ENCODE assay signal across 8 cellular contexts in genomic region chrX:53714580-53715335, GRCh38. TPM values are rescaled to one million over a fixed set of nuclear protein-coding genes. Genes with fewer than 3 reads are reported as not detected.
DNase-seq lines count a peak whose midpoint lies in the region; ATAC-seq and TF ChIP-seq lines count a peak whose summit lies in the region.

No MANE protein-coding gene starts in this region.

- peak overlapping the region; percentile 93 for H3K4me3 Mint-ChIP-seq in activated CD4-positive, alpha-beta memory T cell treated with anti-CD3 and anti-CD28 coated beads for 36 hours

- H3K9me3 Mint-ChIP-seq in activated CD4-positive, alpha-beta memory T cell treated with anti-CD3 and anti-CD28 coated beads for 36 hours, result no peaks in the 10 kb centered on the region

- CTCF ChIA-PET in activated CD4-positive, alpha-beta memory T cell treated with anti-CD3 and anti-CD28 coated beads for 36 hours (lab: Charles Lee), result interaction anchor here (1.1 to 2.3 kb wide), 4 partner anchors 18 to 32 kb away, joined by 3 to 11 read pairs (median 6); partner anchors contain the start of gene HUWE1

- TF ChIP-seq CTCF in GM12873 (IDR thresholded peaks at IDR 0.05; ENCODE audit: insufficient read depth, low read depth, low read length, missing control alignments) (peak; percentile 24), foreskin keratinocyte (conservative IDR thresholded peaks at IDR 0.05) (peak; percentile 22)

- H3K36me3 Mint-ChIP-seq in activated CD4-positive, alpha-beta memory T cell treated with anti-CD3 and anti-CD28 coated beads for 36 hours, result peaks cover 42% of the 10 kb centered on the region

- peak; percentile 63 for ATAC-seq in GM21786 (IDR thresholded peaks at IDR 0.05; ENCODE audit: unreplicated experiment)
- peak; percentile 82 for ATAC-seq in foreskin keratinocyte

- no peaks in the 10 kb centered on the region for H3K27me3 ChIP-seq in foreskin keratinocyte

- POLR2A ChIA-PET in activated CD4-positive, alpha-beta memory T cell treated with anti-CD3 and anti-CD28 coated beads for 36 hours (lab: Charles Lee), result interaction anchor here (1.0 to 7.1 kb wide), 10 partner anchors 12 to 329 kb away, joined by 3 to 202 read pairs (median 6); partner anchors contain the start of genes HUWE1 and PHF8

- no peak overlapping the region for H3K27ac ChIP-seq in foreskin keratinocyte

- intact Hi-C loops in activated CD4-positive, alpha-beta memory T cell treated with anti-CD3 and anti-CD28 coated beads for 36 hours (cut with micrococcal nuclease), result loop anchor here (1.0 to 5.0 kb wide), 2 partner anchors 30 to 923 kb away; no protein-coding TSS in a partner anchor

- H3K4me1 ChIP-seq in foreskin keratinocyte, result no peaks in the 10 kb centered on the region

- H3K27ac Mint-ChIP-seq in activated CD4-positive, alpha-beta memory T cell treated with anti-CD3 and anti-CD28 coated beads for 36 hours, result peak overlapping the region; percentile 100

- H3K27me3 Mint-ChIP-seq in activated CD4-positive, alpha-beta memory T cell treated with anti-CD3 and anti-CD28 coated beads for 36 hours, result no peaks in the 10 kb centered on the region

- DNase-seq in Kasumi-1 (lab: John Stamatoyannopoulos, UW) (peak; percentile 64 to 73), foreskin keratinocyte (peak; percentile 25 to 59), NCI-H1436 (lab: John Stamatoyannopoulos, UW) (no peak), GM03348 (ENCODE audit: low spot score) (no peak)
- peak; percentile 78 for DNase-seq in activated CD4-positive, alpha-beta memory T cell treated with anti-CD3 and anti-CD28 coated beads for 36 hours
- DNase-seq in stimulated activated CD8-positive, alpha-beta memory T cell treated with anti-CD3 and anti-CD28 coated beads, Interleukin-7, amount 100 ng/mL, for 48 hours (ENCODE audit: extremely low read depth in 1 of 2, low read depth in 1 of 2), result peak; percentile 33 to 63

- H3K4me1 Mint-ChIP-seq in activated CD4-positive, alpha-beta memory T cell treated with anti-CD3 and anti-CD28 coated beads for 36 hours (ENCODE audit: low read depth), result peaks cover 36% of the 10 kb centered on the region

RNA-seq across cellular contexts. Expression of gene HUWE1, which starts 28.2 kb away (rescaled TPM):
- total RNA-seq in activated CD4-positive, alpha-beta memory T cell treated with anti-CD3 and anti-CD28 coated beads for 36 hours, result 100 to 1,000 TPM; 544 to 560 TPM
- 107 and 108 TPM in 2 replicates for total RNA-seq in foreskin keratinocyte
- 30.9 and 34.1 TPM in 2 replicates for polyA plus RNA-seq in foreskin keratinocyte

Comparison
In these comparisons a context has a peak if more than half of its experiments do, and no peak if none do; other contexts are left out.
1. DNase-seq: peak in Kasumi-1 (2 of 2), activated CD4-positive, alpha-beta memory T cell treated with anti-CD3 and anti-CD28 coated beads for 36 hours (single experiment), foreskin keratinocyte (2 of 2) and stimulated activated CD8-positive, alpha-beta memory T cell treated with anti-CD3 and anti-CD28 coated beads, Interleukin-7, amount 100 ng/mL, for 48 hours (2 of 2); none in NCI-H1436 (single experiment) and GM03348 (single experiment).